In genomic region chr9:20295555-20295954, GRCh38 we compare ENCODE assay signal across 1 cellular context.
TF ChIP-seq lines count a peak whose summit lies in the region.

No MANE protein-coding gene starts in this region.

TF ChIP-seq in HepG2, 621 proteins besides CTCF, POLR2A, EP300 and RAD21 (continued from another document):
- TF ChIP-seq, protein P1, sequence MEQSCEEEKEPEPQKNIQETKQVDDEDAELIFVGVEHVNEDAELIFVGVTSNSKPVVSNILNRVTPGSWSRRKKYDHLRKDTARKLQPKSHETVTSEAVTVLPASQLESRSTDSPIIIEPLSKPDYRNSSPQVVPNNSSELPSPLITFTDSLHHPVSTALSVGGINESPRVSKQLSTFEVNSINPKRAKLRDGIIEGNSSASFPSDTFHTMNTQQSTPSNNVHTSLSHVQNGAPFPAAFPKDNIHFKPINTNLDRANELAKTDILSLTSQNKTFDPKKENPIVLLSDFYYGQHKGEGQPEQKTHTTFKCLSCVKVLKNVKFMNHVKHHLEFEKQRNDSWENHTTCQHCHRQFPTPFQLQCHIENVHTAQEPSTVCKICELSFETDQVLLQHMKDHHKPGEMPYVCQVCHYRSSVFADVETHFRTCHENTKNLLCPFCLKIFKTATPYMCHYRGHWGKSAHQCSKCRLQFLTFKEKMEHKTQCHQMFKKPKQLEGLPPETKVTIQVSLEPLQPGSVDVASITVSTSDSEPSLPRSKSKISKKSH (CRISPR knock-in tag; IDR thresholded peaks at IDR 0.05; ENCODE audit: borderline replicate concordance) = no peak
- peak; percentile 92 for TF ChIP-seq BCL6 (CRISPR knock-in tag; IDR thresholded peaks at IDR 0.05)
